Comparison of ENCODE assay signal across 1 cellular context in the genomic region with DNA sequence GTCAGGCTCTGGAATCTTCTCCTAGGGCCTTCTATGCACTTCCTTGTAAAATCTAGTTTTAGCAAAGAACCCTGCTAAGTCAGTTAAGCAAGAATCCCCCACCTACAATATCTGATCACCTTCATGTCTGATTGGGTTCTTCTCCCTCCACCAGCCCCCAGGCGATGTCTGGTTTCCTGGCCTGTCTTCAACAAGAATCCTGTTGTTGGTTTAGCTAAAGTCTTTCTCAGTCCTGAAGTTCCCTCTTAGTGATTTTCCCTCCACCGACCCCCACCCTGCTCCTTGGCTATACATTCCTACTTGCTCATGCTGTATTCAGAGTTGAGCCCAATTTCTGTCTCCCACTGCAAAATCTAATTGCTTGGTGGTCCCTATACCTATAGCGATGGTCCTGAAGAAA.
TF ChIP-seq lines count a peak whose summit lies in the region.

No MANE protein-coding gene starts in this region.

TF ChIP-seq in IMR-90, 13 proteins besides CTCF, POLR2A, EP300 and RAD21 (continued from another document):
- TF ChIP-seq ELK1 (IDR thresholded peaks at IDR 0.05; ENCODE audit: borderline replicate concordance, low read depth, low read length) = no peak
- TF ChIP-seq, protein P1, sequence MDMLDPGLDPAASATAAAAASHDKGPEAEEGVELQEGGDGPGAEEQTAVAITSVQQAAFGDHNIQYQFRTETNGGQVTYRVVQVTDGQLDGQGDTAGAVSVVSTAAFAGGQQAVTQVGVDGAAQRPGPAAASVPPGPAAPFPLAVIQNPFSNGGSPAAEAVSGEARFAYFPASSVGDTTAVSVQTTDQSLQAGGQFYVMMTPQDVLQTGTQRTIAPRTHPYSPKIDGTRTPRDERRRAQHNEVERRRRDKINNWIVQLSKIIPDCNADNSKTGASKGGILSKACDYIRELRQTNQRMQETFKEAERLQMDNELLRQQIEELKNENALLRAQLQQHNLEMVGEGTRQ (IDR thresholded peaks at IDR 0.05; ENCODE audit: low read depth, low read length) = no peak
